18 cellular contexts compared by ENCODE assay signal in genomic region chr2:201928363-201928762, GRCh38.
"Had no signal": no experiment of that assay in that cellular context is flagged by ENCODE, and none has a peak within 500 bp of the region (broad histone marks: within the 10 kb centered on the region; RNA-seq: fewer than 3 reads in every experiment).

No MANE protein-coding gene starts in this region.

- H3K4me1 ChIP-seq: esophagus muscularis mucosa, foreskin keratinocyte, gastroesophageal sphincter, heart right ventricle, left lung, lower lobe of right lung had no signal

- H3K36me3 Mint-ChIP-seq: mesothelial cell of epicardium, naive B cell had no signal

- H3K27me3 ChIP-seq: dorsolateral prefrontal cortex, esophagus muscularis mucosa, gastroesophageal sphincter had no signal

- H3K36me3 ChIP-seq: esophagus muscularis mucosa, gastroesophageal sphincter, heart right ventricle, left lung, lower lobe of right lung had no signal

- H3K4me3 ChIP-seq: coronary artery, dorsolateral prefrontal cortex, esophagus muscularis mucosa, gastroesophageal sphincter, heart right ventricle, left lung, lower lobe of right lung, mucosa of descending colon had no signal

- H3K9me3 ChIP-seq: esophagus muscularis mucosa, gastroesophageal sphincter, heart right ventricle, left lung, lower lobe of right lung, mucosa of descending colon had no signal

- H3K27ac Mint-ChIP-seq: effector memory CD8-positive, alpha-beta T cell; mesothelial cell of epicardium; naive B cell had no signal

- ATAC-seq: effector memory CD8-positive, alpha-beta T cell; foreskin keratinocyte; gastroesophageal sphincter; heart right ventricle; left cardiac atrium; left lung; left ventricle myocardium superior; lower lobe of right lung; mucosa of descending colon had no signal

- H3K27ac ChIP-seq: coronary artery, dorsolateral prefrontal cortex, esophagus muscularis mucosa, foreskin keratinocyte, gastroesophageal sphincter, heart right ventricle, left lung, lower lobe of right lung had no signal

- H3K9me3 Mint-ChIP-seq: effector memory CD8-positive, alpha-beta T cell; mesothelial cell of epicardium had no signal

- DNase-seq: dermis blood vessel endothelial cell; dorsolateral prefrontal cortex; effector CD4-positive, alpha-beta T cell; effector memory CD8-positive, alpha-beta T cell; foreskin keratinocyte; heart right ventricle; hippocampal formation; left cardiac atrium; left lung; left ventricle myocardium superior; lower lobe of right lung; mesenchymal stem cell; mucosa of descending colon; naive B cell had no signal

- H3K4me3 Mint-ChIP-seq: effector memory CD8-positive, alpha-beta T cell; mesothelial cell of epicardium; naive B cell had no signal
